Comparison of ENCODE assay signal across 9 cellular contexts in genomic region chr2:157830696-157831570, GRCh38. TPM values are rescaled to one million over a fixed set of nuclear protein-coding genes. Genes with fewer than 3 reads are reported as not detected.
DNase-seq lines count a peak whose midpoint lies in the region; ATAC-seq and TF ChIP-seq lines count a peak whose summit lies in the region.
"Had no signal": no experiment of that assay in that cellular context is flagged by ENCODE, and none has a peak within 500 bp of the region (broad histone marks: within the 10 kb centered on the region; RNA-seq: fewer than 3 reads in every experiment).

No MANE protein-coding gene starts in this region.

- no peaks in the 10 kb centered on the region for H3K9me3 ChIP-seq in thoracic aorta

- H3K27ac ChIP-seq in thoracic aorta, result peak overlapping the region; percentile 68 to 81

- H3K27me3 ChIP-seq in thoracic aorta (replicated peaks; ENCODE audit: insufficient read depth), result no peaks in the 10 kb centered on the region

- TF ChIP-seq CTCF in thoracic aorta (IDR thresholded peaks at IDR 0.05), result no peak

- no peak overlapping the region for H3K4me3 ChIP-seq in thoracic aorta

- DNase-seq in DMS53 (lab: John Stamatoyannopoulos, UW) (peak; percentile 41), DMS53 treated with DMSO at 0.1 percent for 48 hours (lab: John Stamatoyannopoulos, UW; ENCODE audit: unreplicated experiment) (no peak), amniotic epithelial cell (ENCODE audit: low read depth) (peak; percentile 96), hepatic stellate cell (ENCODE audit: low spot score) (peak; percentile 75), thoracic aorta (ENCODE audit: low spot score) (peak; percentile 21), NCI-H345 treated with DMSO at 0.1 percent for 48 hours (lab: John Stamatoyannopoulos, UW; ENCODE audit: unreplicated experiment) (no peak), NCI-H526 (lab: John Stamatoyannopoulos, UW) (no peak)
- DNase-seq: 8988T had no signal

- H3K4me1 ChIP-seq in thoracic aorta (ENCODE audit: control insufficient read depth in 1 of 2, low read depth in 2 of 2), result peaks cover 23 to 33% of the 10 kb centered on the region in 2 donors

- H3K36me3 ChIP-seq in thoracic aorta, result no peaks in the 10 kb centered on the region

- ATAC-seq in thoracic aorta (ENCODE audit: insufficient number of reproducible peaks, low FRiP score, low read depth) (peak; percentile 77), GM21737 (IDR thresholded peaks at IDR 0.05; ENCODE audit: unreplicated experiment) (no peak)

RNA-seq across cellular contexts. Expression of gene ACVR1, which starts 45.2 kb away (rescaled TPM):
- total RNA-seq in thoracic aorta, result 10 to 100 TPM; 25.0 to 35.0 TPM

Comparison
In these comparisons a context has a peak if more than half of its experiments do, and no peak if none do; other contexts are left out.
1. DNase-seq: peak in DMS53 (single experiment), amniotic epithelial cell (single experiment), hepatic stellate cell (single experiment) and thoracic aorta (single experiment); none in DMS53 treated with DMSO at 0.1 percent for 48 hours (single experiment), NCI-H345 treated with DMSO at 0.1 percent for 48 hours (single experiment) and NCI-H526 (0 of 2).